ENCODE assay signal across 8 cellular contexts in genomic region chr1:205122489-205122882, GRCh38. TPM values are rescaled to one million over a fixed set of nuclear protein-coding genes. Genes with fewer than 3 reads are reported as not detected.
DNase-seq lines count a peak whose midpoint lies in the region; ATAC-seq, FAIRE-seq and TF ChIP-seq lines count a peak whose summit lies in the region.

No MANE protein-coding gene starts in this region.

- no peaks in the 10 kb centered on the region for H3K27me3 ChIP-seq in CD8-positive, alpha-beta memory T cell (ENCODE audit: insufficient read depth, low read length, poor library complexity, severe bottlenecking)
- H3K27me3 ChIP-seq in adrenal gland, result no peaks in the 10 kb centered on the region
- H3K27me3 ChIP-seq in tibial artery, result no peaks in the 10 kb centered on the region

- peaks cover 31% of the 10 kb centered on the region for H3K4me1 ChIP-seq in CD8-positive, alpha-beta memory T cell (ENCODE audit: insufficient read depth, low read length)
- peaks cover 12 to 31% of the 10 kb centered on the region in 2 donors for H3K4me1 ChIP-seq in adrenal gland (replicated peaks in 1 of 2)
- H3K4me1 ChIP-seq in tibial artery, result peaks cover 0 to 36% (median 25%) of the 10 kb centered on the region in 4 donors

- H3K27me3 Mint-ChIP-seq in CD8-positive, alpha-beta memory T cell, result no peaks in the 10 kb centered on the region

- peak overlapping the region; percentile 99 for H3K4me3 ChIP-seq in CD8-positive, alpha-beta memory T cell (ENCODE audit: low read length)
- H3K4me3 ChIP-seq in adrenal gland (peak overlapping the region in 3 of 4 donors; percentile 13 to 93 (median 89)), tibial artery (peak overlapping the region; percentile 76 to 96)

- no peaks in the 10 kb centered on the region for H3K36me3 ChIP-seq in CD8-positive, alpha-beta memory T cell (ENCODE audit: insufficient read depth, low read length)
- H3K36me3 ChIP-seq in adrenal gland (replicated peaks in 1 of 2) (peaks cover 0 to 9% of the 10 kb centered on the region in 2 donors), tibial artery (peaks cover 7 to 10% (median 7%) of the 10 kb centered on the region in 3 donors)

- intact Hi-C loops in adrenal gland (cut with DNase I) (no loop called here), left colon (cut with DNase I, micrococcal nuclease) (no loop called here), tibial artery (cut with DNase I; ENCODE audit: low total_unique reads) (loop anchor here (1.0 to 5.0 kb wide), 2 partner anchors 89 to 135 kb away; partner anchors contain the start of gene DSTYK)

- TF ChIP-seq CTCF in adrenal gland (IDR thresholded peaks at IDR 0.05) (no peak), tibial artery (IDR thresholded peaks at IDR 0.05) (no peak)

- H3K4me3 Mint-ChIP-seq in CD8-positive, alpha-beta memory T cell, result peak overlapping the region; percentile 94 to 99 (median 98)

- POLR2A ChIA-PET in CD8-positive, alpha-beta memory T cell (lab: Charles Lee), result interaction anchor here (1.2 kb wide), 1 partner anchor 25 kb away, joined by 3 read pairs; no protein-coding TSS in a partner anchor

- no peak for FAIRE-seq in HTR-8/SVneo (lab: Jason Lieb, UNC)

- TF ChIP-seq POLR2A in adrenal gland (IDR thresholded peaks at IDR 0.05), result no peak

- peak overlapping the region; percentile 89 for H3K27ac ChIP-seq in CD8-positive, alpha-beta memory T cell (ENCODE audit: low read depth, low read length)
- peak overlapping the region; percentile 86 to 99 (median 95) for H3K27ac ChIP-seq in adrenal gland
- H3K27ac ChIP-seq in tibial artery, result peak overlapping the region; percentile 87 to 92

- ATAC-seq in HG03039 (IDR thresholded peaks at IDR 0.05; ENCODE audit: unreplicated experiment) (peak; percentile 7), left colon (peak; percentile 13)

- H3K9me3 Mint-ChIP-seq in CD8-positive, alpha-beta memory T cell, result no peaks in the 10 kb centered on the region

- CTCF ChIA-PET in CD8-positive, alpha-beta memory T cell (lab: Charles Lee), result interaction anchor here (1.2 to 3.3 kb wide), 4 partner anchors 17 to 134 kb away, joined by 3 to 14 read pairs (median 10); partner anchors contain the start of gene TMCC2

- peak overlapping the region; percentile 97 to 100 (median 100) for H3K27ac Mint-ChIP-seq in CD8-positive, alpha-beta memory T cell

- peaks cover 0 to 28% (median 1%) of the 10 kb centered on the region in 3 donors for H3K36me3 Mint-ChIP-seq in CD8-positive, alpha-beta memory T cell

- H3K4me1 Mint-ChIP-seq in CD8-positive, alpha-beta memory T cell, result peaks cover 42 to 56% (median 48%) of the 10 kb centered on the region in 3 donors

- H3K9me3 ChIP-seq in CD8-positive, alpha-beta memory T cell (ENCODE audit: low read length), result no peaks in the 10 kb centered on the region
- H3K9me3 ChIP-seq in adrenal gland (replicated peaks in 1 of 3) (no peaks in the 10 kb centered on the region), tibial artery (no peaks in the 10 kb centered on the region)

- WGBS in adrenal gland, 4 donors, result 10 to 14% (median 11%) methylated on average over 9 of the region's 9 CpGs

- DNase-seq in CD8-positive, alpha-beta memory T cell, result no peak
- DNase-seq in adrenal gland (no peak), left colon (no peak), tibial artery (no peak), HTR-8/SVneo (ENCODE audit: insufficient read length, low spot score) (no peak)
- no peak for DNase-seq in stimulated activated CD4-positive, alpha-beta T cell treated with anti-CD3 and anti-CD28 coated beads, Interleukin-12 subunit alpha, Interleukin-12 subunit beta, amount 100 ng/mL, for 4 hours
- no peak for DNase-seq in activated CD4-positive, alpha-beta T cell treated with anti-CD3 and anti-CD28 coated beads, Interleukin-2, amount 50 U/mL, for 1 hour

RNA-seq across cellular contexts. Expression of gene RBBP5, which starts 0.7 kb away (rescaled TPM):
- total RNA-seq in CD8-positive, alpha-beta memory T cell, result 10 to 100 TPM; 27.5 to 30.8 TPM
- polyA plus RNA-seq in CD8-positive, alpha-beta memory T cell, result 20.8 TPM
- total RNA-seq in adrenal gland, result 10 to 100 TPM; 15.8 to 26.0 (median 19.3) TPM
- 10 to 100 TPM in 1 of 3 donors, 1 to 10 TPM in 2; 4.7 to 24.0 (median 5.9) TPM for polyA plus RNA-seq in adrenal gland
- 10 to 100 TPM; 12.9 to 14.0 TPM for total RNA-seq in left colon

RNA-seq across cellular contexts. Expression of gene TMEM81, which starts 38.2 kb away (rescaled TPM):
- total RNA-seq in CD8-positive, alpha-beta memory T cell, result 1 to 10 TPM; 2.9 to 4.6 TPM
- polyA plus RNA-seq in CD8-positive, alpha-beta memory T cell, result 0.37 TPM
- total RNA-seq in adrenal gland (1 to 10 TPM; 1.9 to 5.0 (median 3.4) TPM), left colon (1 to 10 TPM; 1.7 to 2.0 TPM)
- 1 to 10 TPM; 3.8 to 4.8 (median 3.9) TPM for polyA plus RNA-seq in adrenal gland
